Comparison of ENCODE assay signal across 8 cellular contexts in the genomic region with DNA sequence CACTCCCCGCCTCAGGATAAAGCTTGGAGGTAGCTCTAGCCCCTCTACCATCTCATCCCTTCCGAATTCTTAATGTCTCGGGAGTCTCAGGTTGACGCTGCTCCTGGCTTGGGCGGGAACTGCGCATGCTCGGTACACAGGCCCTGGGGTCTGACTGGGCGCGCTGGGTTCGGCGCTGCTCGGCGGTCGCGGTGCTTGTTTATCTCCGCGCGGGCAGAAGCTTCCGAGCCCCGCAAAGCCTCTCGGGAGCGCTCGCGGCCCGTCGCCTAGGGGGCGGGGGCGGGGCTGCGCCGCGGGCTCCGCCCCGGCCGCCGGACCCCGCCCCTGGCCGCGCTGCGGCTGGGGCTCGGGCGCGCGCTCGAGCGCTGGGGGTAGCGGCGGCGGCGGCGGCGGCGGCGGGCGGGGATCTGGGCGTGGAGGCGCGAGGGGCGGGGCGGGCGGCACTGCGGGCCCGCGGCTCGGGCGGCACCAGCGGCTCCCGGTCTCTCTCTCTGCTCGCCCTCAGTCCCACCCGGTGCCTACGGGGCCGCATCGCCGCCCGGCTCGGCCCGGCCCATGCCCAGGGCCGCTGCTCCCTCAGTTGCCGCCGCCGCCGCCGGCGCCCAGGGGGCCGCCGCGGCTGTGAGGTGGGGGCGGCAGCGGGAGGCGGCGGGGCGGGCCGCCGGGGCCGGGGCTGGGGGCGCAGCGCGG.
DNase-seq lines count a peak whose midpoint lies in the region; ATAC-seq and TF ChIP-seq lines count a peak whose summit lies in the region.

Gene RAP2A (plus strand): TSS at position 443 of the 690 bp plus-strand sequence. CDS start 302 bp downstream, outside the sequence.

- peak within 1 kb of the TSS; percentile 94 for H3K4me3 ChIP-seq in AG04449 (ENCODE audit: low read depth, low read length)

- POLR2A ChIA-PET in AG04449 (lab: Yijun Ruan, JAX), result interaction anchor here (0.6 to 1.3 kb wide), 3 partner anchors 38 to 202 kb away, joined by 3 to 4 read pairs (median 4); no protein-coding TSS in a partner anchor

- CTCF ChIA-PET in AG04449 (lab: Yijun Ruan, JAX), result interaction anchor here (1.1 to 2.4 kb wide), 5 partner anchors 9 to 367 kb away, joined by 3 to 6 read pairs (median 3); no protein-coding TSS in a partner anchor

- ATAC-seq in GM19023 (IDR thresholded peaks at IDR 0.05; ENCODE audit: unreplicated experiment), result peak; percentile 48
- ATAC-seq in HG03196 (IDR thresholded peaks at IDR 0.05; ENCODE audit: unreplicated experiment), result peak; percentile 46

- DNase-seq in AG04449 (ENCODE audit: low read depth, low spot score) (peak; percentile 45), NCI-H345 (lab: John Stamatoyannopoulos, UW) (peak; percentile 92), islet precursor cell (peak; percentile 96)
- peak; percentile 78 for DNase-seq in activated CD4-positive, CD25-positive, alpha-beta regulatory T cell treated with anti-CD3 and anti-CD28 coated beads, Interleukin-2, amount 50 U/mL, for 16 hours (ENCODE audit: low read depth, low spot score)
- peak; percentile 90 for DNase-seq in central memory CD4-positive, alpha-beta T cell
- peak; percentile 81 for DNase-seq in stimulated activated CD4-positive, alpha-beta T cell treated with anti-CD3 and anti-CD28 coated beads, Interleukin-12 subunit alpha, Interleukin-12 subunit beta, amount 100 ng/mL, for 4 hours

- TF ChIP-seq CTCF in AG04449 (IDR thresholded peaks at IDR 0.05; ENCODE audit: insufficient read depth, low read length, missing control alignments), result no peak

Comparison
In these comparisons a context has a peak if more than half of its experiments do, and no peak if none do; other contexts are left out.
1. Peak in every context shown above with its lines: DNase-seq, ATAC-seq and H3K4me3 ChIP-seq.
2. DNase-seq: peak in every context shown above with its lines; median percentile 96 in islet precursor cell; 92 in NCI-H345; 90 in central memory CD4-positive, alpha-beta T cell; 81 in stimulated activated CD4-positive, alpha-beta T cell treated with anti-CD3 and anti-CD28 coated beads, Interleukin-12 subunit alpha, Interleukin-12 subunit beta, amount 100 ng/mL, for 4 hours; 78 in activated CD4-positive, CD25-positive, alpha-beta regulatory T cell treated with anti-CD3 and anti-CD28 coated beads, Interleukin-2, amount 50 U/mL, for 16 hours; 45 in AG04449.